ENCODE assay signal across 24 cellular contexts in the genomic region with DNA sequence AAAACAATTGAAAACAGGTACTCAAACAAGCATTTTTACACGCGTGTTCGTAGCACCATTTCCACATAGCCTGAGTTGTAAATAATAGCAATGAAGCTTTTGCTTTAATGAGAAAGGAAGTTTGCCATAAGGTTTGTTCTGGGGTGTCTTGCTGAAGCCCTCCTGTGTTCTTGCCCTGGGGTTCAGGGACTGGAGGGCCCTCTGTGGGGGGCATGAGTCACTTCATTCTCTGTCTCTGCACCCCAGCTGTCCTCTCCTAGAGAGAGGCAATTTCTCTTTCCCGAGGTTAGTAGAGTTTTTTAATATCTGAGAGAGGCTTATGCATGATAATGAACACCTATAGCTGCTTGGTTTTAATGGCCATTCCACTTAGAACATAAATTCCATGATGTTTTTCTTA. TPM values are rescaled to one million over a fixed set of nuclear protein-coding genes. Genes with fewer than 3 reads are reported as not detected.
DNase-seq lines count a peak whose midpoint lies in the region; ATAC-seq and TF ChIP-seq lines count a peak whose summit lies in the region.
"Had no signal": no experiment of that assay in that cellular context is flagged by ENCODE, and none has a peak within 500 bp of the region (broad histone marks: within the 10 kb centered on the region; RNA-seq: fewer than 3 reads in every experiment).

No MANE protein-coding gene starts in this region.

- intact Hi-C loops in left ventricle myocardium inferior (cut with micrococcal nuclease) (no loop called here), Right ventricle myocardium superior (cut with DNase I) (no loop called here), esophagus squamous epithelium (cut with DNase I) (no loop called here)

- 79 to 87% methylated on average over 4 of the region's 4 CpGs for WGBS in esophagus squamous epithelium, 2 donors

- DNase-seq in left ventricle myocardium inferior, result no peak
- no peak for DNase-seq in Right ventricle myocardium superior
- no peak for DNase-seq in esophagus squamous epithelium (lab: John Stamatoyannopoulos, UW)
- DNase-seq in superior temporal gyrus (ENCODE audit: extremely low spot score), result no peak
- no peak for DNase-seq in T-helper 17 cell
- no peak for DNase-seq in effector CD4-positive, alpha-beta T cell
- DNase-seq: 8988T; activated CD4-positive, CD25-positive, alpha-beta regulatory T cell treated with anti-CD3 and anti-CD28 coated beads, Interleukin-2, amount 50 U/mL, for 72 hours; colonic mucosa; COR-L47; NCI-H1694 treated with DMSO at 0.1 percent for 48 hours; NCI-H226; ovary; PC-3; stimulated activated naive B cell treated with anti-CD40 and anti-IgM and Interleukin-4, amounts not matched to agents 10 μg/mL and 1 μg/mL and 100 μg/mL, for 72 hours; T1000 had no signal

- peaks cover 11% of the 10 kb centered on the region for H3K4me1 ChIP-seq in left ventricle myocardium inferior
- H3K4me1 ChIP-seq in esophagus squamous epithelium, result peaks cover 5 to 40% (median 13%) of the 10 kb centered on the region in 3 donors

- no peak overlapping the region for H3K27ac Mint-ChIP-seq in T-helper 17 cell
- H3K27ac Mint-ChIP-seq: activated T-helper 1 cell treated with anti-CD3 and anti-CD28 coated beads, Interleukin-12 subunit alpha, Interleukin-12 subunit beta, Interleukin-2, Interleukin-4 antibody, amounts not matched to agents 30 ng/mL and 10 ng/mL and 1 ng/mL, durations not matched to agents 14 hours and 24 hours and 36 hours; B cell had no signal

- H3K4me1 Mint-ChIP-seq in T-helper 17 cell, result peaks cover 2% of the 10 kb centered on the region

- H3K4me3 Mint-ChIP-seq in T-helper 17 cell, result no peak overlapping the region
- H3K4me3 Mint-ChIP-seq: activated T-helper 1 cell treated with anti-CD3 and anti-CD28 coated beads, Interleukin-12 subunit alpha, Interleukin-12 subunit beta, Interleukin-2, Interleukin-4 antibody, amounts not matched to agents 30 ng/mL and 10 ng/mL and 1 ng/mL, durations not matched to agents 14 hours and 24 hours and 36 hours; stimulated activated naive B cell treated with anti-CD40 and anti-IgM and Interleukin-4, amounts not matched to agents 10 μg/mL and 1 μg/mL and 100 μg/mL, for 72 hours had no signal

- no peaks in the 10 kb centered on the region for H3K36me3 Mint-ChIP-seq in T-helper 17 cell (ENCODE audit: low read depth)

- TF ChIP-seq CTCF in left ventricle myocardium inferior (IDR thresholded peaks at IDR 0.05; ENCODE audit: borderline replicate concordance), result no peak
- TF ChIP-seq CTCF in esophagus squamous epithelium (IDR thresholded peaks at IDR 0.05), result no peak

- H3K27me3 ChIP-seq in left ventricle myocardium inferior (ENCODE audit: low read depth), result no peaks in the 10 kb centered on the region
- H3K27me3 ChIP-seq in esophagus squamous epithelium, result no peaks in the 10 kb centered on the region
- H3K27me3 ChIP-seq: colonic mucosa, ovary had no signal

- H3K36me3 ChIP-seq in left ventricle myocardium inferior (peaks cover 44% of the 10 kb centered on the region), esophagus squamous epithelium (peaks cover 0 to 69% (median 6%) of the 10 kb centered on the region in 3 donors)
- H3K36me3 ChIP-seq: colonic mucosa, ovary had no signal

- H3K9me3 ChIP-seq in left ventricle myocardium inferior (replicated peaks), result no peaks in the 10 kb centered on the region
- H3K9me3 ChIP-seq in esophagus squamous epithelium, result no peaks in the 10 kb centered on the region
- H3K9me3 ChIP-seq in T-helper 17 cell (ENCODE audit: control insufficient read depth, low read length, poor library complexity, severe bottlenecking), result no peaks in the 10 kb centered on the region
- H3K9me3 ChIP-seq: colonic mucosa, ovary had no signal

- peak overlapping the region; percentile 61 for H3K27ac ChIP-seq in left ventricle myocardium inferior (replicated peaks)
- peak overlapping the region in 3 of 4 donors; percentile 87 to 96 (median 89) for H3K27ac ChIP-seq in esophagus squamous epithelium
- H3K27ac ChIP-seq: colonic mucosa, ovary had no signal

- no peak for TF ChIP-seq POLR2A in esophagus squamous epithelium (IDR thresholded peaks at IDR 0.05)

- no peaks in the 10 kb centered on the region for H3K27me3 Mint-ChIP-seq in T-helper 17 cell
- H3K27me3 Mint-ChIP-seq: B cell; IgD-negative memory B cell; stimulated activated naive B cell treated with anti-CD40 and anti-IgM and Interleukin-4, amounts not matched to agents 10 μg/mL and 1 μg/mL and 100 μg/mL, for 72 hours had no signal

- ATAC-seq in Right ventricle myocardium superior (ENCODE audit: poor library complexity) (no peak), T-helper 17 cell (no peak)
- ATAC-seq: activated naive CD4-positive, alpha-beta T cell treated with anti-CD3 and anti-CD28 coated beads, Interleukin-2, amount 50 U/mL, for 72 hours; PC-3; SK-N-SH treated with all-trans-retinoic acid at 6 μM for 48 hours; stimulated activated naive B cell treated with anti-CD40 and anti-IgM and Interleukin-4, amounts not matched to agents 10 μg/mL and 1 μg/mL and 100 μg/mL, for 72 hours had no signal

- no peak overlapping the region for H3K4me3 ChIP-seq in left ventricle myocardium inferior
- no peak overlapping the region for H3K4me3 ChIP-seq in esophagus squamous epithelium
- H3K4me3 ChIP-seq: colonic mucosa, lung, ovary had no signal

RNA-seq across cellular contexts. Expression of a gene that starts 9.6 kb away (rescaled TPM):
- total RNA-seq in left ventricle myocardium inferior, result 22.5 TPM
- total RNA-seq in Right ventricle myocardium superior, result 32.7 TPM
- total RNA-seq in esophagus squamous epithelium, result 10 to 100 TPM; 16.5 to 44.3 (median 30.3) TPM
- total RNA-seq in T-helper 17 cell, result 1 to 10 TPM; 1.5 to 2.9 TPM

RNA-seq across cellular contexts. Expression of a gene that starts 9.9 kb away (rescaled TPM):
- 1.8 TPM for total RNA-seq in left ventricle myocardium inferior
- 2.6 TPM for total RNA-seq in Right ventricle myocardium superior
- 10 to 100 TPM; 11.3 to 57.7 (median 34.3) TPM for total RNA-seq in esophagus squamous epithelium
- 1 to 10 TPM in 1 of 2 donors, under 1 TPM in 1; 0.42 to 1.2 TPM for total RNA-seq in T-helper 17 cell

RNA-seq across cellular contexts. Expression of a gene that starts 17.3 kb away (rescaled TPM):
- total RNA-seq in left ventricle myocardium inferior (0.69 TPM), Right ventricle myocardium superior (1.7 TPM), esophagus squamous epithelium (10 to 100 TPM in 2 of 4 donors, 1 to 10 TPM in 2; 6.6 to 33.6 (median 21.0) TPM), T-helper 17 cell (under 1 TPM; 0.40 to 0.44 TPM)

RNA-seq across cellular contexts. Expression of a gene that starts 28.3 kb away (rescaled TPM):
- total RNA-seq in left ventricle myocardium inferior (86.9 TPM), Right ventricle myocardium superior (99.8 TPM), esophagus squamous epithelium (10 to 100 TPM; 41.2 to 93.9 (median 75.7) TPM), T-helper 17 cell (10 to 100 TPM; 49.5 to 68.1 TPM)

RNA-seq across cellular contexts. Expression of a gene that starts 34.7 kb away (rescaled TPM):
- not detected for total RNA-seq in left ventricle myocardium inferior
- not detected for total RNA-seq in Right ventricle myocardium superior
- total RNA-seq in esophagus squamous epithelium, result under 1 TPM in 1 of 4 donors, not detected in 3; 0.26 TPM
- not detected for total RNA-seq in T-helper 17 cell
- total RNA-seq: activated naive CD4-positive, alpha-beta T cell treated with anti-CD3 and anti-CD28 coated beads, Interleukin-2, amount 50 U/mL, for 72 hours; activated T-helper 1 cell treated with anti-CD3 and anti-CD28 coated beads, Interleukin-12 subunit alpha, Interleukin-12 subunit beta, Interleukin-2, Interleukin-4 antibody, amounts not matched to agents 30 ng/mL and 10 ng/mL and 1 ng/mL, durations not matched to agents 14 hours and 24 hours and 36 hours; B cell; colonic mucosa; myocyte; ovary; PC-3; right cardiac atrium had no signal
